ENCODE assay signal across 1 cellular context in genomic region chr2:44005831-44006230, GRCh38.
TF ChIP-seq lines count a peak whose summit lies in the region.

No MANE protein-coding gene starts in this region.

TF ChIP-seq in H1, 55 proteins besides CTCF, POLR2A, EP300 and RAD21:
- no peak for TF ChIP-seq KDM1A (IDR thresholded peaks at IDR 0.05; ENCODE audit: borderline replicate concordance, low read length)
- TF ChIP-seq RNF2 (IDR thresholded peaks at IDR 0.05; ENCODE audit: borderline replicate concordance, low read depth, low read length, missing control alignments, poor library complexity, severe bottlenecking) = no peak
- TF ChIP-seq SP4 (IDR thresholded peaks at IDR 0.05; ENCODE audit: low read length) = no peak
- TF ChIP-seq HDAC2 (IDR thresholded peaks at IDR 0.05; ENCODE audit: borderline replicate concordance in 1 of 2, low read depth in 2 of 2, low read length in 2 of 2) = no peak
- no peak for TF ChIP-seq GTF2F1 (IDR thresholded peaks at IDR 0.05; ENCODE audit: borderline replicate concordance, low read depth, low read length)
- TF ChIP-seq JUND (IDR thresholded peaks at IDR 0.05; ENCODE audit: low read length) = no peak
- no peak for TF ChIP-seq SAP30 (IDR thresholded peaks at IDR 0.05; ENCODE audit: insufficient read depth, insufficient replicate concordance, low read length)
- no peak for TF ChIP-seq E2F6 (IDR thresholded peaks at IDR 0.05)
- no peak for TF ChIP-seq RBBP5 (IDR thresholded peaks at IDR 0.05; ENCODE audit: borderline replicate concordance, low read depth, low read length)
- no peak for TF ChIP-seq MAX (IDR thresholded peaks at IDR 0.05)
- no peak for TF ChIP-seq FOSL1 (IDR thresholded peaks at IDR 0.05; ENCODE audit: insufficient read depth, low read depth, low read length)
- no peak for TF ChIP-seq POU5F1 (IDR thresholded peaks at IDR 0.05; ENCODE audit: low read depth, low read length)
- no peak for TF ChIP-seq SRF (IDR thresholded peaks at IDR 0.05; ENCODE audit: low read depth, low read length)
- TF ChIP-seq SIN3A (conservative IDR thresholded peaks at IDR 0.05 in 1 of 2, IDR thresholded peaks at IDR 0.05 in 1 of 2; ENCODE audit: low read depth in 1 of 2, low read length in 2 of 2) = no peak
- no peak for TF ChIP-seq CHD1 (IDR thresholded peaks at IDR 0.05; ENCODE audit: low read depth, low read length)
- TF ChIP-seq PHF8 (conservative IDR thresholded peaks at IDR 0.05; ENCODE audit: low read depth, low read length) = no peak
